Comparison of ENCODE assay signal across 1 cellular context in the genomic region with DNA sequence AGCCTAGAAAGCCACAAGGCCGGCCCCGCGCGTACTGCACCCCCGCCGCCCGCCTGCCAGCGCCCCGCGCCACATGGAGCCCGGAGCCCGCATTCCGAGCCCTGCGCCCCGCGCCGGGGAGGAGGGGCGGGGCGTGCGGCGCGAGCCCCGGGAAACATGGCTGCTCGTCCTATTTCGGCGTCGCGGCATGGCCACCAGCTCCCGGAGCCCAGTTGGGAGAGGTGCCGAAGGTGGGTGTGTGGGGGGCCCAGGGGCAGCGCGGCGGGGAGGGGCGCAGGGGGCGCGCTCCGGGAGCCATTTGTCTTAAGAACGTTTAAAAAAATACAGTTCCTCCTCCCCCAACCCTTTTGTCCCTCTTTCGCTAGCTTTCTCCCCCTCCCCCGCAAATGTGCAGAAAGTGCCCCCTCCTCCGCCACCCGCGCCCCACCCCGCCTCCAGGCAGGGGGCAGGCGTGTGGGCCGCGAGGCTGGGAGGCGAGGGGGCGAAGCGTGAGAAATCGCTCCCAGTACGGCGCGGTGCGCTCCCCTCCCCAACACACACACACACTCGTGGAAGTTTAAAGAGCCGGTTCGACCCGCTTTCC.
A peak's percentile ranks its signal among the peaks of the same experiment; 100 is the strongest.
TF ChIP-seq lines count a peak whose summit lies in the region.

No MANE protein-coding gene starts in this region.

TF ChIP-seq in HepG2, 621 proteins besides CTCF, POLR2A, EP300 and RAD21 (continues in another document):
- TF ChIP-seq, protein P1, sequence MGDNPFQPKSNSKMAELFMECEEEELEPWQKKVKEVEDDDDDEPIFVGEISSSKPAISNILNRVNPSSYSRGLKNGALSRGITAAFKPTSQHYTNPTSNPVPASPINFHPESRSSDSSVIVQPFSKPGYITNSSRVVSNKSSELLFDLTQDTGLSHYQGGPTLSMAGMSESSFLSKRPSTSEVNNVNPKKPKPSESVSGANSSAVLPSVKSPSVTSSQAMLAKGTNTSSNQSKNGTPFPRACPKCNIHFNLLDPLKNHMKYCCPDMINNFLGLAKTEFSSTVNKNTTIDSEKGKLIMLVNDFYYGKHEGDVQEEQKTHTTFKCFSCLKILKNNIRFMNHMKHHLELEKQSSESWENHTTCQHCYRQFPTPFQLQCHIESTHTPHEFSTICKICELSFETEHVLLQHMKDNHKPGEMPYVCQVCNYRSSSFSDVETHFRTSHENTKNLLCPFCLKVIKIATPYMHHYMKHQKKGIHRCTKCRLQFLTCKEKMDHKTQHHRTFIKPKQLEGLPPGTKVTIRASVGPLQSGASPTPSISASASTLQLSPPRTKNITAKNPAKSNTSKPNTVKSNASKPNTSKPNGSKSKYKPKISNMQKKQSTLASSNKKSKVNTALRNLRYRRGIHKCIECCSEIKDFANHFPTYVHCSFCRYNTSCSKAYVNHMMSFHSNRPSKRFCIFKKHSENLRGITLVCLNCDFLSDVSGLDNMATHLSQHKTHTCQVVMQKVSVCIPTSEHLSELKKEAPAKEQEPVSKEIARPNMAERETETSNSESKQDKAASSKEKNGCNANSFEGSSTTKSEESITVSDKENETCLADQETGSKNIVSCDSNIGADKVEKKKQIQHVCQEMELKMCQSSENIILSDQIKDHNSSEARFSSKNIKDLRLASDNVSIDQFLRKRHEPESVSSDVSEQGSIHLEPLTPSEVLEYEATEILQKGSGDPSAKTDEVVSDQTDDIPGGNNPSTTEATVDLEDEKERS (CRISPR knock-in tag; IDR thresholded peaks at IDR 0.05): 0 out of 2 replicates have a peak, but pooled peaks have one; percentile 29
- TF ChIP-seq DMAP1 (CRISPR knock-in tag; IDR thresholded peaks at IDR 0.05): 0 out of 2 replicates have a peak, but pooled peaks have one; percentile 18
- TF ChIP-seq HNRNPK (IDR thresholded peaks at IDR 0.05; ENCODE audit: low read depth, low read length, poor library complexity, severe bottlenecking): peak; percentile 2
- TF ChIP-seq GABPB1 (CRISPR knock-in tag; IDR thresholded peaks at IDR 0.05): peak; percentile 52
- TF ChIP-seq FOSL1 (CRISPR knock-in tag; IDR thresholded peaks at IDR 0.05; ENCODE audit: borderline replicate concordance): no peak
- TF ChIP-seq, protein P2, sequence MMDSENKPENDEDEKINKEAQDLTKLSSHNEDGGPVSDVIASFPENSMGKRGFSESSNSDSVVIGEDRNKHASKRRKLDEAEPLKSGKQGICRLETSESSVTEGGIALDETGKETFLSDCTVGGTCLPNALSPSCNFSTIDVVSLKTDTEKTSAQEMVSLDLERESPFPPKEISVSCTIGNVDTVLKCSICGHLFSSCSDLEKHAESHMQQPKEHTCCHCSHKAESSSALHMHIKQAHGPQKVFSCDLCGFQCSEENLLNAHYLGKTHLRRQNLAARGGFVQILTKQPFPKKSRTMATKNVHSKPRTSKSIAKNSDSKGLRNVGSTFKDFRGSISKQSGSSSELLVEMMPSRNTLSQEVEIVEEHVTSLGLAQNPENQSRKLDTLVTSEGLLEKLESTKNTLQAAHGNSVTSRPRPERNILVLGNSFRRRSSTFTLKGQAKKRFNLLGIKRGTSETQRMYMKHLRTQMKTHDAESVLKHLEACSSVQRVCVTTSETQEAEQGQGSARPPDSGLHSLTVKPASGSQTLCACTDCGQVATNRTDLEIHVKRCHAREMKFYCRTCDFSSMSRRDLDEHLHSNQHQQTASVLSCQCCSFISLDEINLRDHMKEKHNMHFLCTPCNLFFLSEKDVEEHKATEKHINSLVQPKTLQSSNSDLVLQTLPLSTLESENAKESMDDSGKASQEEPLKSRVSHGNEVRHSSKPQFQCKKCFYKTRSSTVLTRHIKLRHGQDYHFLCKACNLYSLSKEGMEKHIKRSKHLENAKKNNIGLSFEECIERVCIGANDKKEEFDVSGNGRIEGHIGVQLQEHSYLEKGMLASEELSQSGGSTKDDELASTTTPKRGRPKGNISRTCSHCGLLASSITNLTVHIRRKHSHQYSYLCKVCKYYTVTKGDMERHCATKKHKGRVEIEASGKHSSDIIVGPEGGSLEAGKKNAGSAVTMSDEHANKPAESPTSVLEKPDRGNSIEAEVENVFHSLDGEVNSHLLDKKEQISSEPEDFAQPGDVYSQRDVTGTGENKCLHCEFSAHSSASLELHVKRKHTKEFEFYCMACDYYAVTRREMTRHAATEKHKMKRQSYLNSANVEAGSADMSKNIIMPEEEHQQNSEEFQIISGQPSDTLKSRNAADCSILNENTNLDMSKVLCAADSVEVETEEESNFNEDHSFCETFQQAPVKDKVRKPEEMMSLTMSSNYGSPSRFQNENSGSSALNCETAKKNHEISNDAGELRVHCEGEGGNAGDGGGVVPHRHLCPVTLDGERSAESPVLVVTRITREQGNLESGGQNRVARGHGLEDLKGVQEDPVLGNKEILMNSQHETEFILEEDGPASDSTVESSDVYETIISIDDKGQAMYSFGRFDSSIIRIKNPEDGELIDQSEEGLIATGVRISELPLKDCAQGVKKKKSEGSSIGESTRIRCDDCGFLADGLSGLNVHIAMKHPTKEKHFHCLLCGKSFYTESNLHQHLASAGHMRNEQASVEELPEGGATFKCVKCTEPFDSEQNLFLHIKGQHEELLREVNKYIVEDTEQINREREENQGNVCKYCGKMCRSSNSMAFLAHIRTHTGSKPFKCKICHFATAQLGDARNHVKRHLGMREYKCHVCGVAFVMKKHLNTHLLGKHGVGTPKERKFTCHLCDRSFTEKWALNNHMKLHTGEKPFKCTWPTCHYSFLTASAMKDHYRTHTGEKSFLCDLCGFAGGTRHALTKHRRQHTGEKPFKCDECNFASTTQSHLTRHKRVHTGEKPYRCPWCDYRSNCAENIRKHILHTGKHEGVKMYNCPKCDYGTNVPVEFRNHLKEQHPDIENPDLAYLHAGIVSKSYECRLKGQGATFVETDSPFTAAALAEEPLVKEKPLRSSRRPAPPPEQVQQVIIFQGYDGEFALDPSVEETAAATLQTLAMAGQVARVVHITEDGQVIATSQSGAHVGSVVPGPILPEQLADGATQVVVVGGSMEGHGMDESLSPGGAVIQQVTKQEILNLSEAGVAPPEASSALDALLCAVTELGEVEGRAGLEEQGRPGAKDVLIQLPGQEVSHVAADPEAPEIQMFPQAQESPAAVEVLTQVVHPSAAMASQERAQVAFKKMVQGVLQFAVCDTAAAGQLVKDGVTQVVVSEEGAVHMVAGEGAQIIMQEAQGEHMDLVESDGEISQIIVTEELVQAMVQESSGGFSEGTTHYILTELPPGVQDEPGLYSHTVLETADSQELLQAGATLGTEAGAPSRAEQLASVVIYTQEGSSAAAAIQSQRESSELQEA (CRISPR knock-in tag; IDR thresholded peaks at IDR 0.05; ENCODE audit: not compliant biosample characterization): no peak
- no peak for TF ChIP-seq ZNF460 (CRISPR knock-in tag; IDR thresholded peaks at IDR 0.05; ENCODE audit: borderline replicate concordance)
- peak; percentile 53 for TF ChIP-seq YEATS4 (CRISPR knock-in tag; IDR thresholded peaks at IDR 0.05; ENCODE audit: borderline replicate concordance)
- TF ChIP-seq TARDBP (CRISPR knock-in tag; IDR thresholded peaks at IDR 0.05): 0 out of 2 replicates have a peak, but pooled peaks have one; percentile 2
- no peak for TF ChIP-seq ZFP90 (CRISPR knock-in tag; IDR thresholded peaks at IDR 0.05; ENCODE audit: borderline replicate concordance)
- no peak for TF ChIP-seq EEA1 (CRISPR knock-in tag; IDR thresholded peaks at IDR 0.05; ENCODE audit: borderline replicate concordance)
- TF ChIP-seq RAD51 (IDR thresholded peaks at IDR 0.05; ENCODE audit: borderline replicate concordance): no peak
- no peak for TF ChIP-seq SP4 (CRISPR knock-in tag; IDR thresholded peaks at IDR 0.05)
- TF ChIP-seq, protein P3, sequence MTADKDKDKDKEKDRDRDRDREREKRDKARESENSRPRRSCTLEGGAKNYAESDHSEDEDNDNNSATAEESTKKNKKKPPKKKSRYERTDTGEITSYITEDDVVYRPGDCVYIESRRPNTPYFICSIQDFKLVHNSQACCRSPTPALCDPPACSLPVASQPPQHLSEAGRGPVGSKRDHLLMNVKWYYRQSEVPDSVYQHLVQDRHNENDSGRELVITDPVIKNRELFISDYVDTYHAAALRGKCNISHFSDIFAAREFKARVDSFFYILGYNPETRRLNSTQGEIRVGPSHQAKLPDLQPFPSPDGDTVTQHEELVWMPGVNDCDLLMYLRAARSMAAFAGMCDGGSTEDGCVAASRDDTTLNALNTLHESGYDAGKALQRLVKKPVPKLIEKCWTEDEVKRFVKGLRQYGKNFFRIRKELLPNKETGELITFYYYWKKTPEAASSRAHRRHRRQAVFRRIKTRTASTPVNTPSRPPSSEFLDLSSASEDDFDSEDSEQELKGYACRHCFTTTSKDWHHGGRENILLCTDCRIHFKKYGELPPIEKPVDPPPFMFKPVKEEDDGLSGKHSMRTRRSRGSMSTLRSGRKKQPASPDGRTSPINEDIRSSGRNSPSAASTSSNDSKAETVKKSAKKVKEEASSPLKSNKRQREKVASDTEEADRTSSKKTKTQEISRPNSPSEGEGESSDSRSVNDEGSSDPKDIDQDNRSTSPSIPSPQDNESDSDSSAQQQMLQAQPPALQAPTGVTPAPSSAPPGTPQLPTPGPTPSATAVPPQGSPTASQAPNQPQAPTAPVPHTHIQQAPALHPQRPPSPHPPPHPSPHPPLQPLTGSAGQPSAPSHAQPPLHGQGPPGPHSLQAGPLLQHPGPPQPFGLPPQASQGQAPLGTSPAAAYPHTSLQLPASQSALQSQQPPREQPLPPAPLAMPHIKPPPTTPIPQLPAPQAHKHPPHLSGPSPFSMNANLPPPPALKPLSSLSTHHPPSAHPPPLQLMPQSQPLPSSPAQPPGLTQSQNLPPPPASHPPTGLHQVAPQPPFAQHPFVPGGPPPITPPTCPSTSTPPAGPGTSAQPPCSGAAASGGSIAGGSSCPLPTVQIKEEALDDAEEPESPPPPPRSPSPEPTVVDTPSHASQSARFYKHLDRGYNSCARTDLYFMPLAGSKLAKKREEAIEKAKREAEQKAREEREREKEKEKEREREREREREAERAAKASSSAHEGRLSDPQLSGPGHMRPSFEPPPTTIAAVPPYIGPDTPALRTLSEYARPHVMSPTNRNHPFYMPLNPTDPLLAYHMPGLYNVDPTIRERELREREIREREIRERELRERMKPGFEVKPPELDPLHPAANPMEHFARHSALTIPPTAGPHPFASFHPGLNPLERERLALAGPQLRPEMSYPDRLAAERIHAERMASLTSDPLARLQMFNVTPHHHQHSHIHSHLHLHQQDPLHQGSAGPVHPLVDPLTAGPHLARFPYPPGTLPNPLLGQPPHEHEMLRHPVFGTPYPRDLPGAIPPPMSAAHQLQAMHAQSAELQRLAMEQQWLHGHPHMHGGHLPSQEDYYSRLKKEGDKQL (CRISPR knock-in tag; IDR thresholded peaks at IDR 0.05; ENCODE audit: low read depth): no peak
- TF ChIP-seq MXI1 (IDR thresholded peaks at IDR 0.05; ENCODE audit: borderline replicate concordance, low read depth, low read length): 0 out of 3 replicates have a peak, but pooled peaks have one; percentile 3
- TF ChIP-seq ZFY (CRISPR knock-in tag; IDR thresholded peaks at IDR 0.05): peak; percentile 30; the same call in 1 of the 2 replicates
- TF ChIP-seq YY1 (IDR thresholded peaks at IDR 0.05; ENCODE audit: insufficient read depth, insufficient replicate concordance, low read depth, low read length): peak; percentile 93
- no peak for TF ChIP-seq ZSCAN12 (CRISPR knock-in tag; IDR thresholded peaks at IDR 0.05)
- TF ChIP-seq MYC (CRISPR knock-in tag; IDR thresholded peaks at IDR 0.05; ENCODE audit: borderline replicate concordance): peak; percentile 80; the same call in 1 of the 2 replicates
- no peak for TF ChIP-seq SP140L (CRISPR knock-in tag; IDR thresholded peaks at IDR 0.05; ENCODE audit: borderline replicate concordance)
- TF ChIP-seq, protein P4, sequence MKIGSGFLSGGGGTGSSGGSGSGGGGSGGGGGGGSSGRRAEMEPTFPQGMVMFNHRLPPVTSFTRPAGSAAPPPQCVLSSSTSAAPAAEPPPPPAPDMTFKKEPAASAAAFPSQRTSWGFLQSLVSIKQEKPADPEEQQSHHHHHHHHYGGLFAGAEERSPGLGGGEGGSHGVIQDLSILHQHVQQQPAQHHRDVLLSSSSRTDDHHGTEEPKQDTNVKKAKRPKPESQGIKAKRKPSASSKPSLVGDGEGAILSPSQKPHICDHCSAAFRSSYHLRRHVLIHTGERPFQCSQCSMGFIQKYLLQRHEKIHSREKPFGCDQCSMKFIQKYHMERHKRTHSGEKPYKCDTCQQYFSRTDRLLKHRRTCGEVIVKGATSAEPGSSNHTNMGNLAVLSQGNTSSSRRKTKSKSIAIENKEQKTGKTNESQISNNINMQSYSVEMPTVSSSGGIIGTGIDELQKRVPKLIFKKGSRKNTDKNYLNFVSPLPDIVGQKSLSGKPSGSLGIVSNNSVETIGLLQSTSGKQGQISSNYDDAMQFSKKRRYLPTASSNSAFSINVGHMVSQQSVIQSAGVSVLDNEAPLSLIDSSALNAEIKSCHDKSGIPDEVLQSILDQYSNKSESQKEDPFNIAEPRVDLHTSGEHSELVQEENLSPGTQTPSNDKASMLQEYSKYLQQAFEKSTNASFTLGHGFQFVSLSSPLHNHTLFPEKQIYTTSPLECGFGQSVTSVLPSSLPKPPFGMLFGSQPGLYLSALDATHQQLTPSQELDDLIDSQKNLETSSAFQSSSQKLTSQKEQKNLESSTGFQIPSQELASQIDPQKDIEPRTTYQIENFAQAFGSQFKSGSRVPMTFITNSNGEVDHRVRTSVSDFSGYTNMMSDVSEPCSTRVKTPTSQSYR (CRISPR knock-in tag; IDR thresholded peaks at IDR 0.05; ENCODE audit: borderline replicate concordance): no peak; the same call in 1 of the 2 replicates
- TF ChIP-seq THAP11 (CRISPR knock-in tag; IDR thresholded peaks at IDR 0.05): 0 out of 2 replicates have a peak, but pooled peaks have one; percentile 16
- TF ChIP-seq BRD4 (CRISPR knock-in tag; IDR thresholded peaks at IDR 0.05): peak; percentile 43; the same call in 1 of the 2 replicates
- TF ChIP-seq ZNF441 (CRISPR knock-in tag; IDR thresholded peaks at IDR 0.05; ENCODE audit: borderline replicate concordance): peak; percentile 18; the same call in 1 of the 2 replicates
- no peak for TF ChIP-seq REXO4 (CRISPR knock-in tag; IDR thresholded peaks at IDR 0.05; ENCODE audit: borderline replicate concordance)
- TF ChIP-seq RFXAP (CRISPR knock-in tag; IDR thresholded peaks at IDR 0.05; ENCODE audit: borderline replicate concordance): no peak
- peak; percentile 10; the same call in 1 of the 2 replicates for TF ChIP-seq KDM5B (CRISPR knock-in tag; IDR thresholded peaks at IDR 0.05; ENCODE audit: borderline replicate concordance)
- 0 out of 2 replicates have a peak, but pooled peaks have one; percentile 45 for TF ChIP-seq IRF2 (CRISPR knock-in tag; IDR thresholded peaks at IDR 0.05)
- TF ChIP-seq ZNF563 (CRISPR knock-in tag; IDR thresholded peaks at IDR 0.05): 0 out of 2 replicates have a peak, but pooled peaks have one; percentile 3
- TF ChIP-seq, protein P5, sequence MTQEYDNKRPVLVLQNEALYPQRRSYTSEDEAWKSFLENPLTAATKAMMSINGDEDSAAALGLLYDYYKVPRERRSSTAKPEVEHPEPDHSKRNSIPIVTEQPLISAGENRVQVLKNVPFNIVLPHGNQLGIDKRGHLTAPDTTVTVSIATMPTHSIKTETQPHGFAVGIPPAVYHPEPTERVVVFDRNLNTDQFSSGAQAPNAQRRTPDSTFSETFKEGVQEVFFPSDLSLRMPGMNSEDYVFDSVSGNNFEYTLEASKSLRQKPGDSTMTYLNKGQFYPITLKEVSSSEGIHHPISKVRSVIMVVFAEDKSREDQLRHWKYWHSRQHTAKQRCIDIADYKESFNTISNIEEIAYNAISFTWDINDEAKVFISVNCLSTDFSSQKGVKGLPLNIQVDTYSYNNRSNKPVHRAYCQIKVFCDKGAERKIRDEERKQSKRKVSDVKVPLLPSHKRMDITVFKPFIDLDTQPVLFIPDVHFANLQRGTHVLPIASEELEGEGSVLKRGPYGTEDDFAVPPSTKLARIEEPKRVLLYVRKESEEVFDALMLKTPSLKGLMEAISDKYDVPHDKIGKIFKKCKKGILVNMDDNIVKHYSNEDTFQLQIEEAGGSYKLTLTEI (CRISPR knock-in tag; conservative IDR thresholded peaks at IDR 0.05): no peak
- TF ChIP-seq KLF13 (CRISPR knock-in tag; IDR thresholded peaks at IDR 0.05): no peak
- 0 out of 2 replicates have a peak, but pooled peaks have one; percentile 34 for TF ChIP-seq ZNF773 (CRISPR knock-in tag; IDR thresholded peaks at IDR 0.05; ENCODE audit: borderline replicate concordance)
- peak; percentile 86 for TF ChIP-seq AGO2 (optimal IDR thresholded peaks at IDR 0.05; ENCODE audit: low read depth, low read length)
